ENCODE assay signal across 16 cellular contexts in the genomic region with DNA sequence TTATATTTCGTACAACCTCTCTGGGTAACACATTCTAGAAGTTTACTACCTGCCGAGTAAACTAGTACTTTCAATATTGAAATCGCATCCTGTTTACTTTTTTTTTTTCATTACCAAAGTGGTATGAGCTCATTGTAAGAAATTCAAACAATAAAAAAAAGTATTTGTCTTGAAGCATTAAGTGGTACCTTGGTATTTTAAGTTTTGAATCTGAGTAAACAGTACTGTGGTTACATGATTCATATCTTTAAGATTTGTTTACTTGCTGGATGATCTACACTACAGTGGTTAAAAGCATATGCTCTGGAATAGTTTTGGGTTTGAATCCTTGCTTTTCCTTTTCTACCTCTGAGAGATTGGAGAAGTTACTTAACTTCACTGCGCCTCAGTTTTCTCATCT. TPM values are rescaled to one million over a fixed set of nuclear protein-coding genes. Genes with fewer than 3 reads are reported as not detected.
A peak's percentile ranks its signal among the peaks of the same experiment; 100 is the strongest.
DNase-seq lines count a peak whose midpoint lies in the region; ATAC-seq and TF ChIP-seq lines count a peak whose summit lies in the region.
"Had no signal": no experiment of that assay in that cellular context is flagged by ENCODE, and none has a peak within 500 bp of the region (broad histone marks: within the 10 kb centered on the region; RNA-seq: fewer than 3 reads in every experiment).

No MANE protein-coding gene starts in this region.

- peaks cover 6% of the 10 kb centered on the region for H3K4me1 ChIP-seq in adipocyte (ENCODE audit: control insufficient read depth, insufficient read depth, low read length)

- H3K36me3 ChIP-seq in adipocyte (ENCODE audit: control insufficient read depth, insufficient read depth, low read length, severe bottlenecking), result no peaks in the 10 kb centered on the region
- H3K36me3 ChIP-seq: esophagus squamous epithelium, left lung, ovary had no signal

- no peaks in the 10 kb centered on the region for H3K27me3 Mint-ChIP-seq in CD4-positive, alpha-beta T cell

- H3K27ac Mint-ChIP-seq in CD4-positive, alpha-beta T cell, result peak overlapping the region; percentile 59

- no peak overlapping the region for H3K4me3 ChIP-seq in adipocyte (ENCODE audit: low read length)
- H3K4me3 ChIP-seq: esophagus squamous epithelium, left lung, ovary had no signal

- H3K4me3 Mint-ChIP-seq in CD4-positive, alpha-beta T cell, result peak overlapping the region; percentile 68

- no peak for TF ChIP-seq CTCF in CD4-positive, alpha-beta T cell (IDR thresholded peaks at IDR 0.05)

- CTCF ChIA-PET in CD4-positive, alpha-beta T cell (lab: Charles Lee), result no interaction called here

- intact Hi-C loops in CD4-positive, alpha-beta T cell (cut with DNase I, micrococcal nuclease), result no loop called here

- no peak overlapping the region for H3K9ac ChIP-seq in adipocyte (ENCODE audit: low read length)

- peaks cover 56% of the 10 kb centered on the region for H3K4me1 Mint-ChIP-seq in CD4-positive, alpha-beta T cell (ENCODE audit: low read depth)

- H3K36me3 Mint-ChIP-seq in CD4-positive, alpha-beta T cell (ENCODE audit: low read depth), result peaks cover 12% of the 10 kb centered on the region

- no peaks in the 10 kb centered on the region for H3K9me3 ChIP-seq in CD4-positive, alpha-beta T cell (ENCODE audit: control insufficient read depth, low read length)
- peaks cover 3% of the 10 kb centered on the region for H3K9me3 ChIP-seq in adipocyte (ENCODE audit: control insufficient read depth, low read length)
- H3K9me3 ChIP-seq: esophagus squamous epithelium, left lung, ovary had no signal

- POLR2A ChIA-PET in CD4-positive, alpha-beta T cell (lab: Charles Lee), result no interaction called here

- DNase-seq in CD4-positive, alpha-beta T cell, result no peak
- peak; percentile 4 for DNase-seq in HT-29 (ENCODE audit: low spot score)
- peak; percentile 39 for DNase-seq in adipocyte (ENCODE audit: low read depth)
- DNase-seq in iris pigment epithelial cell (ENCODE audit: low read depth), result peak; percentile 80
- DNase-seq in superior temporal gyrus (ENCODE audit: extremely low spot score), result no peak
- no peak for DNase-seq in stimulated activated CD4-positive, alpha-beta T cell treated with anti-CD3 and anti-CD28 coated beads, Interleukin-15, amount 100 ng/mL, for 24 hours
- DNase-seq: activated CD4-positive, alpha-beta T cell treated with anti-CD3 and anti-CD28 coated beads, Interleukin-2, amount 50 U/mL, for 1 hour; dermis blood vessel endothelial cell; esophagus squamous epithelium; GDM1; left lung; NK-92 treated with Interleukin-12 subunit alpha and Interleukin-12 subunit beta, amount 100 ng/mL, for 24 hours; ovary; SHP77 treated with DMSO at 0.1 percent for 48 hours; stimulated activated naive CD8-positive, alpha-beta T cell treated with anti-CD3 and anti-CD28 coated beads, Interleukin-15, Interleukin-2, amounts not matched to agents 100 U/mL and 50 U/mL, for 24 hours had no signal

- H3K27me3 ChIP-seq in CD4-positive, alpha-beta T cell (ENCODE audit: control insufficient read depth, insufficient read depth, low read length), result no peaks in the 10 kb centered on the region
- peaks cover 4% of the 10 kb centered on the region for H3K27me3 ChIP-seq in adipocyte (replicated peaks; ENCODE audit: control insufficient read depth, insufficient read depth, low read length)
- H3K27me3 ChIP-seq: esophagus squamous epithelium, left lung, ovary had no signal

- no peak for ATAC-seq in CD4-positive, alpha-beta T cell (ENCODE audit: poor library complexity)
- ATAC-seq in GM18511 (IDR thresholded peaks at IDR 0.05; ENCODE audit: unreplicated experiment), result no peak
- ATAC-seq: left lung; stimulated activated naive CD8-positive, alpha-beta T cell treated with anti-CD3 and anti-CD28 coated beads, Interleukin-15, Interleukin-2, amounts not matched to agents 100 U/mL and 50 U/mL, for 24 hours had no signal

- H3K9me3 Mint-ChIP-seq in CD4-positive, alpha-beta T cell, result no peaks in the 10 kb centered on the region

- H3K27ac ChIP-seq in CD4-positive, alpha-beta T cell (ENCODE audit: low read depth, low read length), result no peak overlapping the region
- H3K27ac ChIP-seq: esophagus squamous epithelium, left lung, ovary had no signal

RNA-seq across cellular contexts. Expression of gene MMGT1, which starts 3.8 kb away (rescaled TPM):
- 10 to 100 TPM; 36.4 to 37.0 TPM for total RNA-seq in CD4-positive, alpha-beta T cell
- 8.7 and 9.9 TPM in 2 replicates for total RNA-seq in HT-29 (2014; rRNA removed; shearing (Covaris generic))

RNA-seq across cellular contexts. Expression of gene SLC9A6, which starts 7.6 kb away (rescaled TPM):
- 10 to 100 TPM; 17.8 to 20.0 TPM for total RNA-seq in CD4-positive, alpha-beta T cell
- 5.3 and 6.3 TPM in 2 replicates for total RNA-seq in HT-29 (2014; rRNA removed; shearing (Covaris generic))

Comparison
In these comparisons a context has a peak if more than half of its experiments do, and no peak if none do; other contexts are left out.
1. DNase-seq: peak in HT-29 (single experiment), adipocyte (single experiment) and iris pigment epithelial cell (single experiment); none in CD4-positive, alpha-beta T cell (0 of 10), superior temporal gyrus (single experiment) and stimulated activated CD4-positive, alpha-beta T cell treated with anti-CD3 and anti-CD28 coated beads, Interleukin-15, amount 100 ng/mL, for 24 hours (single experiment).